In the genomic region with DNA sequence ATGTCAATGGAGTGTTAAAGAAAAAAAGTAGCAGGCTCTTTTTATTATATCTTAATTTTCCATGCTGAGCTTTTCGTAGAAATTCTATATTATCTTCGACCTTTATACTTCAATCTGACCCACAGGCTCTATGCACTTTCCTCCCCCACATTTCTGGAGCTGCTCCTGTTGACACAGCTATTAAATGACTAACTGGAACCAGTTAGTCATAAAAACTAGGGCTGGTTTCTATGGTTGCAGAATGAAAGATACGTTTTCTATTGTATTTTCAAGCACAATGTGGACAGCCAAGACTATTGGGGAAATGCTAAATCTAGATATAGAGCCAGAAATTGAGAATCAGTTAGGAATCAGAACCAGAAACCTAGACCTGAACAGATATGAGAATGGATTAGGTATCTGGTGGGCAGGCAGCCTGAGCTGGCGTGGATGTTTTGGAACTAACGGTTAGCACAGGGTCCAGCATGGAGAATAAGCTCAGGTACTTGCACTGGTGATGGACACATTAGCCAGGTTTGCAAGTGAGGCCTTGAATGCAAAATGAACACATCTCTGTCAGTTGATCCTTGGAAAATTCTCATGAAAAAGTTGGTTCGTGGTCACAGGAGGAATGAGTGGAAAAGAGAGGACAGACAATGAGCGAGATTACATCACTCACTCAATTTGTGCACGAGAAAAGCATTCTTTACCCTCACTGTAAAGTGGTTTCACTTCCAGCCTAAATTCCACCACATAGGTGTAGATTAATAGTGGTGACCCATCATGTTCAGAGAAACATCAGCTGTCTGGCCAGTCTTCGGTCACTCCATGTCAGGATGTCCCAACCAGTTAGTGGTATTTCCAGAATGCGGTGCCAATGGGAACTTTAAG, we compare ENCODE assay signal across 16 cellular contexts.
A peak's percentile ranks its signal among the peaks of the same experiment; 100 is the strongest.
DNase-seq lines count a peak whose midpoint lies in the region; ATAC-seq, FAIRE-seq and TF ChIP-seq lines count a peak whose summit lies in the region.
"Had no signal": no experiment of that assay in that cellular context is flagged by ENCODE, and none has a peak within 500 bp of the region (broad histone marks: within the 10 kb centered on the region; RNA-seq: fewer than 3 reads in every experiment).

No MANE protein-coding gene starts in this region.

- H3K79me2 ChIP-seq in astrocyte (ENCODE audit: insufficient read depth, low read length) = no peaks in the 10 kb centered on the region
- H3K79me2 ChIP-seq in neural progenitor cell (ENCODE audit: low read depth) = no peaks in the 10 kb centered on the region

- H3K4me1 ChIP-seq in astrocyte (ENCODE audit: insufficient read depth, low read length) (peaks cover 17% of the 10 kb centered on the region), left lung (no peaks in the 10 kb centered on the region), neural progenitor cell (peaks cover 18% of the 10 kb centered on the region)
- H3K4me1 ChIP-seq: adrenal gland, SJSA1 had no signal

- H3K4me1 Mint-ChIP-seq in astrocyte (ENCODE audit: low read depth, unreplicated experiment) (peaks cover 23% of the 10 kb centered on the region), neural progenitor cell (peaks cover 9% of the 10 kb centered on the region)
- H3K4me1 Mint-ChIP-seq: CD14-positive monocyte, nephron had no signal

- peaks cover 2% of the 10 kb centered on the region for H3K27me3 Mint-ChIP-seq in astrocyte (ENCODE audit: low read depth, unreplicated experiment)
- no peaks in the 10 kb centered on the region for H3K27me3 Mint-ChIP-seq in neural progenitor cell (ENCODE audit: insufficient read depth, low read depth)

- H3K27ac Mint-ChIP-seq in astrocyte (ENCODE audit: unreplicated experiment) (peak overlapping the region; percentile 68), neural progenitor cell (no peak overlapping the region)
- H3K27ac Mint-ChIP-seq: CD14-positive monocyte had no signal

- H3K9me3 Mint-ChIP-seq in astrocyte (ENCODE audit: unreplicated experiment) (no peaks in the 10 kb centered on the region), neural progenitor cell (no peaks in the 10 kb centered on the region)
- H3K9me3 Mint-ChIP-seq: nephron had no signal

- H3K9ac ChIP-seq in astrocyte (ENCODE audit: low read length) = peak overlapping the region; percentile 20
- no peak overlapping the region for H3K9ac ChIP-seq in neural progenitor cell

- H3K9me3 ChIP-seq in astrocyte (ENCODE audit: insufficient read depth, low read depth, low read length) = no peaks in the 10 kb centered on the region
- H3K9me3 ChIP-seq in left lung = no peaks in the 10 kb centered on the region
- no peaks in the 10 kb centered on the region for H3K9me3 ChIP-seq in neural progenitor cell (ENCODE audit: low read depth)
- H3K9me3 ChIP-seq: adrenal gland, SJSA1 had no signal

- H3K27me3 ChIP-seq in astrocyte (ENCODE audit: insufficient read depth, low read length) (no peaks in the 10 kb centered on the region), left lung (no peaks in the 10 kb centered on the region), neural progenitor cell (no peaks in the 10 kb centered on the region)
- H3K27me3 ChIP-seq: adrenal gland, SJSA1 had no signal

- H3K36me3 ChIP-seq in astrocyte (ENCODE audit: insufficient read depth, low read length) (no peaks in the 10 kb centered on the region), left lung (no peaks in the 10 kb centered on the region), neural progenitor cell (no peaks in the 10 kb centered on the region)
- H3K36me3 ChIP-seq: adrenal gland, SJSA1 had no signal

- H3K4me2 ChIP-seq in astrocyte (ENCODE audit: low read length) (peak overlapping the region; percentile 43), neural progenitor cell (no peak overlapping the region)

- H3K36me3 Mint-ChIP-seq in astrocyte (ENCODE audit: low read depth, unreplicated experiment) (no peaks in the 10 kb centered on the region), neural progenitor cell (no peaks in the 10 kb centered on the region)
- H3K36me3 Mint-ChIP-seq: CD14-positive monocyte had no signal

- DNase-seq in Caki2 (ENCODE audit: low read depth) = peak; percentile 43
- DNase-seq in HT-29 (ENCODE audit: low spot score) = peak; percentile 54
- peak; percentile 71 for DNase-seq in astrocyte (ENCODE audit: low read depth)
- no peak for DNase-seq in left lung
- DNase-seq in neural progenitor cell (ENCODE audit: low spot score) = no peak
- no peak for DNase-seq in activated gamma-delta T cell (lab: John Stamatoyannopoulos, UW)
- DNase-seq: activated CD8-positive, alpha-beta memory T cell treated with anti-CD3 and anti-CD28 coated beads, Interleukin-2, amount 50 U/mL, for 4 hours; adrenal gland; MM.1S had no signal

- TF ChIP-seq CTCF in astrocyte (IDR thresholded peaks at IDR 0.05; ENCODE audit: insufficient read depth, low read depth, low read length) (no peak), left lung (IDR thresholded peaks at IDR 0.05) (no peak), neural progenitor cell (IDR thresholded peaks at IDR 0.05) (no peak)

- ATAC-seq in left lung = peak; percentile 73
- ATAC-seq in HG03457 (IDR thresholded peaks at IDR 0.05; ENCODE audit: unreplicated experiment) = no peak
- ATAC-seq in HG02763 (IDR thresholded peaks at IDR 0.05; ENCODE audit: unreplicated experiment) = no peak
- ATAC-seq: left lobe of liver had no signal

- intact Hi-C loops in left lung (cut with DNase I) = no loop called here

- H2AFZ ChIP-seq in astrocyte (ENCODE audit: low read depth, low read length) = peak overlapping the region; percentile 18
- H2AFZ ChIP-seq in neural progenitor cell (replicated peaks) = no peak overlapping the region

- H4K20me1 ChIP-seq in astrocyte (ENCODE audit: insufficient read depth, low read length) = no peaks in the 10 kb centered on the region
- H4K20me1 ChIP-seq in neural progenitor cell (ENCODE audit: low read depth) = no peaks in the 10 kb centered on the region

- H3K27ac ChIP-seq in astrocyte (ENCODE audit: low read depth, low read length) = peak overlapping the region; percentile 59
- no peak overlapping the region for H3K27ac ChIP-seq in left lung
- no peak overlapping the region for H3K27ac ChIP-seq in neural progenitor cell
- H3K27ac ChIP-seq: adrenal gland, SJSA1, skin epidermis had no signal

- in situ Hi-C loops in Caki2 (cut with HindIII; ENCODE audit: low pct_unique_long_range_greater_than_20kb, low sequenced_read_pairs) = no loop called here

- no peak for FAIRE-seq in astrocyte (lab: Jason Lieb, UNC)

- H3K4me3 ChIP-seq in astrocyte (ENCODE audit: insufficient read depth, low read depth, low read length) (no peak overlapping the region), left lung (no peak overlapping the region), neural progenitor cell (no peak overlapping the region)
- H3K4me3 ChIP-seq: adrenal gland, SJSA1, skin epidermis had no signal

- H3F3A ChIP-seq in neural progenitor cell (ENCODE audit: low read depth) = no peaks in the 10 kb centered on the region

- no peak overlapping the region for H3K4me3 Mint-ChIP-seq in astrocyte (ENCODE audit: unreplicated experiment)
- no peak overlapping the region for H3K4me3 Mint-ChIP-seq in neural progenitor cell
- H3K4me3 Mint-ChIP-seq: CD14-positive monocyte, nephron had no signal

Comparison
In these comparisons a context has a peak if more than half of its experiments do, and no peak if none do; other contexts are left out.
1. DNase-seq: peak in Caki2 (single experiment), HT-29 (single experiment) and astrocyte (single experiment); none in left lung (0 of 2), neural progenitor cell (single experiment) and activated gamma-delta T cell (single experiment).